ENCODE assay signal across 18 cellular contexts in the genomic region with DNA sequence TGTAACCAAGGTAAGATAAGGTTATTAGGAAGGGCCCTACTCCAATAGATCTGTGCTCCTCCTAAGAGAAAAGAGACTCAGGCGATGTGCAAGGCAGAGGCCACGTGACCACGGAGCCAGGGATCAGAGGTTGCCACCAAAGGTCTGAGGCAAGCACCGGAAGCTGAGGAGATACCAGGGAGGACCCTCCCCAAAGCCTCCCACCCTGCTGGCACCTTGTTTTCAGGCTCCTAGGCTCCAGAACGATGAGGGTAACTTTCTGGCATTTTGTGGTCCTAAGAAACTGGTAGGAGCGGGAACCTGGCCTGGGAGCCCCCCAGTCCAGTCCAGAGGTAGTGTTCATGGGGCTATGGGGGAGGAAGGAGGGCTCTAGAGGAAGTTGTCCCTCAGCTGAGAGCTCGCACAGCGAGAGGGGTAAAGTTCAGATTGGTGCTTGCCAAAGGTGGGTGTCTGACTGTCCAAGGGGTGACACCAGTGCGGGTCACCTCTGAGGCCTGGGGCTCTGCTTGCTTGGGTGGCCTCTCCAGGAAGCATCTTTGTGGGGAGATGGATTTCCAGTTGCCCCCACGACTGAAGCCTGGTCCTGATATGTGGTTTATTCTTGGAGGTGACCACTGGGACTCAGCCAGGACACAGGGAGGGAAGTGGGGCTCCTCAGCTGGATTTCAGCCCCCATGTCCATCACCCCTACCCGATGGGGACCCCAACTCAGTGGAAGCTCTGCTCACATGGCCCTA. TPM values are rescaled to one million over a fixed set of nuclear protein-coding genes. Genes with fewer than 3 reads are reported as not detected.
A peak's percentile ranks its signal among the peaks of the same experiment; 100 is the strongest.
DNase-seq lines count a peak whose midpoint lies in the region; ATAC-seq, FAIRE-seq and TF ChIP-seq lines count a peak whose summit lies in the region.
"Had no signal": no experiment of that assay in that cellular context is flagged by ENCODE, and none has a peak within 500 bp of the region (broad histone marks: within the 10 kb centered on the region; RNA-seq: fewer than 3 reads in every experiment).

No MANE protein-coding gene starts in this region.

- H3K27ac ChIP-seq in CD4-positive, alpha-beta T cell (ENCODE audit: low read depth, low read length) = no peak overlapping the region
- H3K27ac ChIP-seq: cardiac muscle cell, parathyroid adenoma had no signal

- no peaks in the 10 kb centered on the region for H3K27me3 ChIP-seq in CD4-positive, alpha-beta T cell (ENCODE audit: control insufficient read depth, insufficient read depth, low read length)
- peaks cover 3% of the 10 kb centered on the region for H3K27me3 ChIP-seq in bronchial epithelial cell (ENCODE audit: control insufficient read depth, insufficient read depth, low read length)

- peak; percentile 36 for FAIRE-seq in bronchial epithelial cell (lab: Jason Lieb, UNC)
- FAIRE-seq: small intestine had no signal

- POLR2A ChIA-PET in CD4-positive, alpha-beta T cell (lab: Charles Lee) = no interaction called here

- no peaks in the 10 kb centered on the region for H3K9me3 ChIP-seq in CD4-positive, alpha-beta T cell (ENCODE audit: control insufficient read depth, low read length)
- H3K9me3 ChIP-seq: mucosa of descending colon had no signal

- peaks cover 18% of the 10 kb centered on the region for H3K4me1 Mint-ChIP-seq in CD4-positive, alpha-beta T cell (ENCODE audit: low read depth)
- H3K4me1 Mint-ChIP-seq in IgD-negative memory B cell (peaks cover 7 to 11% (median 7%) of the 10 kb centered on the region in 3 donors), neural crest cell (peaks cover 53% of the 10 kb centered on the region)

- no peak for ATAC-seq in CD4-positive, alpha-beta T cell (ENCODE audit: poor library complexity)
- no peak for ATAC-seq in GM18867 (IDR thresholded peaks at IDR 0.05; ENCODE audit: unreplicated experiment)
- ATAC-seq: left ventricle myocardium superior had no signal

- H3K9me3 Mint-ChIP-seq in CD4-positive, alpha-beta T cell = no peaks in the 10 kb centered on the region
- H3K9me3 Mint-ChIP-seq in IgD-negative memory B cell = no peaks in the 10 kb centered on the region
- H3K9me3 Mint-ChIP-seq in neural crest cell = no peaks in the 10 kb centered on the region
- H3K9me3 Mint-ChIP-seq: HFFc6 had no signal

- no peaks in the 10 kb centered on the region for H3K36me3 ChIP-seq in bronchial epithelial cell (ENCODE audit: control insufficient read depth, insufficient read depth, low read length)
- H3K36me3 ChIP-seq: cardiac muscle cell had no signal

- TF ChIP-seq CTCF in CD4-positive, alpha-beta T cell (IDR thresholded peaks at IDR 0.05) = no peak
- TF ChIP-seq CTCF in bronchial epithelial cell (IDR thresholded peaks at IDR 0.05; ENCODE audit: insufficient read depth, low read length, severe bottlenecking) = no peak
- no peak for TF ChIP-seq CTCF in neural crest cell (conservative IDR thresholded peaks at IDR 0.05)

- H3K4me3 ChIP-seq in bronchial epithelial cell (ENCODE audit: low read depth, low read length) = no peak overlapping the region
- H3K4me3 ChIP-seq: cardiac muscle cell, mucosa of descending colon had no signal

- H3K4me3 Mint-ChIP-seq in CD4-positive, alpha-beta T cell = peak overlapping the region; percentile 46
- H3K4me3 Mint-ChIP-seq in IgD-negative memory B cell = peak overlapping the region in 3 of 4 donors; percentile 15 to 79 (median 70)
- H3K4me3 Mint-ChIP-seq in neural crest cell = peak overlapping the region; percentile 79
- H3K4me3 Mint-ChIP-seq: HFFc6 had no signal

- no peaks in the 10 kb centered on the region for H3K27me3 Mint-ChIP-seq in CD4-positive, alpha-beta T cell
- H3K27me3 Mint-ChIP-seq in IgD-negative memory B cell (peaks cover 3% of the 10 kb centered on the region), neural crest cell (ENCODE audit: low read depth) (peaks cover 13% of the 10 kb centered on the region)

- H3K36me3 Mint-ChIP-seq in CD4-positive, alpha-beta T cell (ENCODE audit: low read depth) = no peaks in the 10 kb centered on the region
- H3K36me3 Mint-ChIP-seq in IgD-negative memory B cell (no peaks in the 10 kb centered on the region), neural crest cell (ENCODE audit: low read depth) (no peaks in the 10 kb centered on the region)

- DNase-seq in CD4-positive, alpha-beta T cell = no peak
- DNase-seq in bronchial epithelial cell (ENCODE audit: low read depth) (no peak), neural crest cell (ENCODE audit: low read depth, low spot score) (no peak), amygdala (lab: John Stamatoyannopoulos, UW) (no peak), glomerular visceral epithelial cell (ENCODE audit: extremely low spot score) (no peak)
- DNase-seq in activated naive CD4-positive, alpha-beta T cell treated with anti-CD3 and anti-CD28 coated beads, Interleukin-2, amount 50 U/mL, for 16 hours = no peak
- DNase-seq: GF-D8; HFFc6; left ventricle myocardium superior; NCI-H526 treated with DMSO at 0.1 percent for 48 hours; SIG-M5; small intestine; stimulated activated CD4-positive, alpha-beta T cell treated with anti-CD3 and anti-CD28 coated beads, Interleukin-4, amount 100 ng/mL, for 24 hours had no signal

- H3K27ac Mint-ChIP-seq in CD4-positive, alpha-beta T cell = peak overlapping the region; percentile 72
- H3K27ac Mint-ChIP-seq in IgD-negative memory B cell = peak overlapping the region in 2 of 3 donors; percentile 15 to 53
- peak overlapping the region; percentile 90 for H3K27ac Mint-ChIP-seq in neural crest cell (ENCODE audit: unreplicated experiment)
- H3K27ac Mint-ChIP-seq: HFFc6 had no signal

- intact Hi-C loops in CD4-positive, alpha-beta T cell (cut with DNase I, micrococcal nuclease) = no loop called here

- CTCF ChIA-PET in CD4-positive, alpha-beta T cell (lab: Charles Lee) = interaction anchor here (0.7 kb wide), 1 partner anchor 1063 kb away, joined by 4 read pairs; no protein-coding TSS in a partner anchor

RNA-seq across cellular contexts. Expression of a gene that starts 7.5 kb away (rescaled TPM):
- 10 to 100 TPM; 21.2 to 25.2 TPM for total RNA-seq in CD4-positive, alpha-beta T cell
- 12.0 TPM for polyA plus RNA-seq in IgD-negative memory B cell
- total RNA-seq in bronchial epithelial cell = 109 and 176 TPM in 2 replicates
- total RNA-seq in neural crest cell = 59.5 and 60.6 TPM in 2 replicates

RNA-seq across cellular contexts. Expression of a gene that starts 7.7 kb away (rescaled TPM):
- total RNA-seq in CD4-positive, alpha-beta T cell = 10 to 100 TPM; 42.4 to 45.8 TPM
- polyA plus RNA-seq in IgD-negative memory B cell = 7.4 TPM
- 43.4 and 48.1 TPM in 2 replicates for total RNA-seq in bronchial epithelial cell
- total RNA-seq in neural crest cell = 269 and 274 TPM in 2 replicates

Comparison
In these comparisons a context has a peak if more than half of its experiments do, and no peak if none do; other contexts are left out.
1. H3K27ac Mint-ChIP-seq: peak in every context shown above with its lines; median percentile 90 in neural crest cell; 72 in CD4-positive, alpha-beta T cell; 34 in IgD-negative memory B cell.